Comparison of ENCODE assay signal across 2 cellular contexts in the genomic region with DNA sequence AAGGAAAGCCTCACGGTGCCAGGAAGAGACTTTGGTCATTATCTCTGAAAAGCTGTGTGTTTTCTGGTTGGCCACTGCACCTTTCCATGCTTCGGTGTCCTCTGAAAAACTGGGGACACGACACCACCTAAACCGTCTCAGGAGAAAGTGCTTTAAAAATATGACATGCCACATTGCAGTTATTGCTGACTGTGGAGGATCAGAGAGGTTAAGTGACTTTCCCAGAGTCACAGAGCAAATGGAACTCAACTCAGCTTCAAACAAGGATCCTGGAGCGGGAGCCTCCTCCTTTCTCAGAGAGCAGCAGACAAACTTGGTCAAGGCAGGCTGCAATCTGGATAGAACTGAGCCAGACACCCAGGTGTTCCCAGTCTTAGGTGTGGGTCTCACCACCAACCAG.
TF ChIP-seq lines count a peak whose summit lies in the region.

No MANE protein-coding gene starts in this region.

TF ChIP-seq in A549, 52 proteins besides CTCF, POLR2A, EP300 and RAD21:
- TF ChIP-seq, protein P1, sequence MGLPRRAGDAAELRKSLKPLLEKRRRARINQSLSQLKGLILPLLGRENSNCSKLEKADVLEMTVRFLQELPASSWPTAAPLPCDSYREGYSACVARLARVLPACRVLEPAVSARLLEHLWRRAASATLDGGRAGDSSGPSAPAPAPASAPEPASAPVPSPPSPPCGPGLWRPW (IDR thresholded peaks at IDR 0.05) = no peak
- no peak for TF ChIP-seq SMC3 (IDR thresholded peaks at IDR 0.05)
- TF ChIP-seq ZFP36 (IDR thresholded peaks at IDR 0.05; ENCODE audit: borderline replicate concordance, partially characterized antibody) = peak; percentile 33
- TF ChIP-seq MAFK (IDR thresholded peaks at IDR 0.05; ENCODE audit: partially characterized antibody) = peak; percentile 25
- no peak for TF ChIP-seq NFE2L2 (conservative IDR thresholded peaks at IDR 0.05; ENCODE audit: low read length)

TF ChIP-seq in K562, 482 proteins besides CTCF, POLR2A, EP300 and RAD21:
- TF ChIP-seq HMGN3 (IDR thresholded peaks at IDR 0.05; ENCODE audit: borderline replicate concordance, extremely low read depth, insufficient read length, low read depth, low read length) (no peak), TEAD4 (IDR thresholded peaks at IDR 0.05; ENCODE audit: low read length) (no peak), TEAD4 (CRISPR knock-in tag; IDR thresholded peaks at IDR 0.05; ENCODE audit: borderline replicate concordance) (no peak), ZNF253 (CRISPR knock-in tag; conservative IDR thresholded peaks at IDR 0.05) (no peak), ZFP36 (IDR thresholded peaks at IDR 0.05; ENCODE audit: low read depth, low read length, partially characterized antibody) (peak; percentile 88), BCOR (IDR thresholded peaks at IDR 0.05) (peak; percentile 67), SAFB2 (IDR thresholded peaks at IDR 0.05; ENCODE audit: borderline replicate concordance, low read depth, low read length, severe bottlenecking) (no peak), CREB1 (IDR thresholded peaks at IDR 0.05) (no peak), CREB1 (CRISPR knock-in tag; IDR thresholded peaks at IDR 0.05) (no peak), ZNF174 (CRISPR knock-in tag; IDR thresholded peaks at IDR 0.05) (no peak), MAFF (IDR thresholded peaks at IDR 0.05; ENCODE audit: low read length) (peak; percentile 28; the same call in 1 of the 2 replicates), C11orf30 (IDR thresholded peaks at IDR 0.05; ENCODE audit: low read depth) (peak; percentile 58), HOXB6 (CRISPR knock-in tag; IDR thresholded peaks at IDR 0.05; ENCODE audit: borderline replicate concordance) (no peak), ZNF316 (IDR thresholded peaks at IDR 0.05) (peak; percentile 72), NFIC (IDR thresholded peaks at IDR 0.05) (no peak), PHB2 (IDR thresholded peaks at IDR 0.05; ENCODE audit: low read depth) (no peak), PTBP1 (IDR thresholded peaks at IDR 0.05; ENCODE audit: low read depth, low read length) (0 out of 2 replicates have a peak, but pooled peaks have one; percentile 58), RBBP5 (IDR thresholded peaks at IDR 0.05; ENCODE audit: borderline replicate concordance, insufficient read depth, low read length, poor library complexity, severe bottlenecking) (no peak), RBM25 (IDR thresholded peaks at IDR 0.05; ENCODE audit: low read depth, low read length, severe bottlenecking) (peak; percentile 87), KDM1A (IDR thresholded peaks at IDR 0.05) (peak in 1 of 2 experiments; percentile 43; a peak in 1 of 4 replicates), SPI1 (IDR thresholded peaks at IDR 0.05; ENCODE audit: borderline replicate concordance, low read depth, low read length) (no peak), PRPF4 (IDR thresholded peaks at IDR 0.05; ENCODE audit: insufficient read depth, low read depth, low read length, poor library complexity, severe bottlenecking) (no peak), ZNF830 (CRISPR knock-in tag; IDR thresholded peaks at IDR 0.05) (no peak), STAT5B (CRISPR knock-in tag; IDR thresholded peaks at IDR 0.05) (no peak), SAFB (IDR thresholded peaks at IDR 0.05; ENCODE audit: borderline replicate concordance, low read depth, low read length) (no peak), ZNF274 (IDR thresholded peaks at IDR 0.05; ENCODE audit: borderline replicate concordance, low read depth, low read length) (no peak), MAFG (tag; conservative IDR thresholded peaks at IDR 0.05) (peak; percentile 39; the same call in 1 of the 2 replicates), ZNF57 (CRISPR knock-in tag; IDR thresholded peaks at IDR 0.05) (no peak), PHF8 (IDR thresholded peaks at IDR 0.05; ENCODE audit: borderline replicate concordance, low read length) (no peak)
- TF ChIP-seq, protein P2, sequence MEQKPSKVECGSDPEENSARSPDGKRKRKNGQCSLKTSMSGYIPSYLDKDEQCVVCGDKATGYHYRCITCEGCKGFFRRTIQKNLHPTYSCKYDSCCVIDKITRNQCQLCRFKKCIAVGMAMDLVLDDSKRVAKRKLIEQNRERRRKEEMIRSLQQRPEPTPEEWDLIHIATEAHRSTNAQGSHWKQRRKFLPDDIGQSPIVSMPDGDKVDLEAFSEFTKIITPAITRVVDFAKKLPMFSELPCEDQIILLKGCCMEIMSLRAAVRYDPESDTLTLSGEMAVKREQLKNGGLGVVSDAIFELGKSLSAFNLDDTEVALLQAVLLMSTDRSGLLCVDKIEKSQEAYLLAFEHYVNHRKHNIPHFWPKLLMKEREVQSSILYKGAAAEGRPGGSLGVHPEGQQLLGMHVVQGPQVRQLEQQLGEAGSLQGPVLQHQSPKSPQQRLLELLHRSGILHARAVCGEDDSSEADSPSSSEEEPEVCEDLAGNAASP (IDR thresholded peaks at IDR 0.05) = no peak
- TF ChIP-seq, protein P3, sequence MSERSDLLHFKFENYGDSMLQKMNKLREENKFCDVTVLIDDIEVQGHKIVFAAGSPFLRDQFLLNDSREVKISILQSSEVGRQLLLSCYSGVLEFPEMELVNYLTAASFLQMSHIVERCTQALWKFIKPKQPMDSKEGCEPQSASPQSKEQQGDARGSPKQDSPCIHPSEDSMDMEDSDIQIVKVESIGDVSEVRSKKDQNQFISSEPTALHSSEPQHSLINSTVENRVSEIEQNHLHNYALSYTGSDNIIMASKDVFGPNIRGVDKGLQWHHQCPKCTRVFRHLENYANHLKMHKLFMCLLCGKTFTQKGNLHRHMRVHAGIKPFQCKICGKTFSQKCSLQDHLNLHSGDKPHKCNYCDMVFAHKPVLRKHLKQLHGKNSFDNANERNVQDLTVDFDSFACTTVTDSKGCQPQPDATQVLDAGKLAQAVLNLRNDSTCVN (CRISPR knock-in tag; IDR thresholded peaks at IDR 0.05) = no peak
- TF ChIP-seq, protein P4, sequence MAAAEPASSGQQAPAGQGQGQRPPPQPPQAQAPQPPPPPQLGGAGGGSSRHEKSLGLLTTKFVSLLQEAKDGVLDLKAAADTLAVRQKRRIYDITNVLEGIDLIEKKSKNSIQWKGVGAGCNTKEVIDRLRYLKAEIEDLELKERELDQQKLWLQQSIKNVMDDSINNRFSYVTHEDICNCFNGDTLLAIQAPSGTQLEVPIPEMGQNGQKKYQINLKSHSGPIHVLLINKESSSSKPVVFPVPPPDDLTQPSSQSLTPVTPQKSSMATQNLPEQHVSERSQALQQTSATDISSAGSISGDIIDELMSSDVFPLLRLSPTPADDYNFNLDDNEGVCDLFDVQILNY (CRISPR knock-in tag; IDR thresholded peaks at IDR 0.05) = no peak
- TF ChIP-seq, protein P5, sequence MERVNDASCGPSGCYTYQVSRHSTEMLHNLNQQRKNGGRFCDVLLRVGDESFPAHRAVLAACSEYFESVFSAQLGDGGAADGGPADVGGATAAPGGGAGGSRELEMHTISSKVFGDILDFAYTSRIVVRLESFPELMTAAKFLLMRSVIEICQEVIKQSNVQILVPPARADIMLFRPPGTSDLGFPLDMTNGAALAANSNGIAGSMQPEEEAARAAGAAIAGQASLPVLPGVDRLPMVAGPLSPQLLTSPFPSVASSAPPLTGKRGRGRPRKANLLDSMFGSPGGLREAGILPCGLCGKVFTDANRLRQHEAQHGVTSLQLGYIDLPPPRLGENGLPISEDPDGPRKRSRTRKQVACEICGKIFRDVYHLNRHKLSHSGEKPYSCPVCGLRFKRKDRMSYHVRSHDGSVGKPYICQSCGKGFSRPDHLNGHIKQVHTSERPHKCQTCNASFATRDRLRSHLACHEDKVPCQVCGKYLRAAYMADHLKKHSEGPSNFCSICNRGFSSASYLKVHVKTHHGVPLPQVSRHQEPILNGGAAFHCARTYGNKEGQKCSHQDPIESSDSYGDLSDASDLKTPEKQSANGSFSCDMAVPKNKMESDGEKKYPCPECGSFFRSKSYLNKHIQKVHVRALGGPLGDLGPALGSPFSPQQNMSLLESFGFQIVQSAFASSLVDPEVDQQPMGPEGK (CRISPR knock-in tag; IDR thresholded peaks at IDR 0.05; ENCODE audit: borderline replicate concordance) = no peak
- TF ChIP-seq, protein P6, sequence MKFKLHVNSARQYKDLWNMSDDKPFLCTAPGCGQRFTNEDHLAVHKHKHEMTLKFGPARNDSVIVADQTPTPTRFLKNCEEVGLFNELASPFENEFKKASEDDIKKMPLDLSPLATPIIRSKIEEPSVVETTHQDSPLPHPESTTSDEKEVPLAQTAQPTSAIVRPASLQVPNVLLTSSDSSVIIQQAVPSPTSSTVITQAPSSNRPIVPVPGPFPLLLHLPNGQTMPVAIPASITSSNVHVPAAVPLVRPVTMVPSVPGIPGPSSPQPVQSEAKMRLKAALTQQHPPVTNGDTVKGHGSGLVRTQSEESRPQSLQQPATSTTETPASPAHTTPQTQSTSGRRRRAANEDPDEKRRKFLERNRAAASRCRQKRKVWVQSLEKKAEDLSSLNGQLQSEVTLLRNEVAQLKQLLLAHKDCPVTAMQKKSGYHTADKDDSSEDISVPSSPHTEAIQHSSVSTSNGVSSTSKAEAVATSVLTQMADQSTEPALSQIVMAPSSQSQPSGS (CRISPR knock-in tag; IDR thresholded peaks at IDR 0.05) = no peak
- TF ChIP-seq, protein P7, sequence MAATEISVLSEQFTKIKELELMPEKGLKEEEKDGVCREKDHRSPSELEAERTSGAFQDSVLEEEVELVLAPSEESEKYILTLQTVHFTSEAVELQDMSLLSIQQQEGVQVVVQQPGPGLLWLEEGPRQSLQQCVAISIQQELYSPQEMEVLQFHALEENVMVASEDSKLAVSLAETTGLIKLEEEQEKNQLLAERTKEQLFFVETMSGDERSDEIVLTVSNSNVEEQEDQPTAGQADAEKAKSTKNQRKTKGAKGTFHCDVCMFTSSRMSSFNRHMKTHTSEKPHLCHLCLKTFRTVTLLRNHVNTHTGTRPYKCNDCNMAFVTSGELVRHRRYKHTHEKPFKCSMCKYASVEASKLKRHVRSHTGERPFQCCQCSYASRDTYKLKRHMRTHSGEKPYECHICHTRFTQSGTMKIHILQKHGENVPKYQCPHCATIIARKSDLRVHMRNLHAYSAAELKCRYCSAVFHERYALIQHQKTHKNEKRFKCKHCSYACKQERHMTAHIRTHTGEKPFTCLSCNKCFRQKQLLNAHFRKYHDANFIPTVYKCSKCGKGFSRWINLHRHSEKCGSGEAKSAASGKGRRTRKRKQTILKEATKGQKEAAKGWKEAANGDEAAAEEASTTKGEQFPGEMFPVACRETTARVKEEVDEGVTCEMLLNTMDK (IDR thresholded peaks at IDR 0.05; ENCODE audit: borderline replicate concordance, insufficient read depth, low read depth, low read length, poor library complexity, severe bottlenecking) = no peak
